ENCODE assay signal across 8 cellular contexts in the genomic region with DNA sequence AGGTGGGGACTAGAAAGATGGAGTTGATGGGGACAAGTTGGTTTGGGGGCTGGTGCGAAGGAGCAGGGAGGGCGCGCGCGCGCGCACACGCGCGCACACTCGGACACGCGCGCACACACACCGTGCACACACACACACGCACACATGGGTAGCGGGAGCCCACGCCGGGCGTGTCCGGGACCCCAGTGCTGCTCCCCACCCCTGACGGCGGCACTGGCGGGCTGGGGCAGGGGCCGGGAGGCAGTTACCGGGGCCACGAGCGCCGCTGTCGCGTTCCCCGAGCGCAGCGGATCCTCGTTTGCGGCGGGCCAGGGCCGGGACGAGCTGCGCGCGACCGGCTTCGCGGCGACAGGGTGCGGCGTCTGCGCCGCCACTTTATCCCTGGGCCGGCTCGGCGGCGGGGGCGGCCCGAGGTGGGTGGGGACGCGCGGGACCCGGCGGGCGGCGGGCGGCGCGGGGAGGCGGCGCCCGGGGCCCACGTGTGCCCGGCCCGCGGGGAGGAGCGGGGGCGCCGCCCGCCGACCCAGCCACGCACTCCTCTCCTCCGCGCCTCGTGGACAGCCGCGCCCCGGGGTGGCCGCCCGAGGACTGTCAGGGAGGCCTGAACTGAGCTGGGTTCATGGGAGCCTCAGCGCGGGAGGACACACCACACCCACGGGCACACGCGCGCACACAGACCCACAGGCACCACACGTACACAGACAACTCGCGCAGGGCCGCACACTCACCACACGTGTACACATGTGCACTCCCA. TPM values are rescaled to one million over a fixed set of nuclear protein-coding genes. Genes with fewer than 3 reads are reported as not detected.
DNase-seq lines count a peak whose midpoint lies in the region; ATAC-seq and TF ChIP-seq lines count a peak whose summit lies in the region.

No MANE protein-coding gene starts in this region.

- H3K36me3 ChIP-seq in ACC112 (ENCODE audit: insufficient read depth, low read length) (peaks cover 7% of the 10 kb centered on the region; the same call in 1 of the 2 replicates), osteoblast (ENCODE audit: insufficient read depth, low read length) (peaks cover 10% of the 10 kb centered on the region)

- CTCF ChIA-PET in activated CD8-positive, alpha-beta T cell treated with anti-CD3 and anti-CD28 coated beads, Interleukin-2, amount 10 ng/mL, durations not matched to agents 7 days and 5 days (lab: Charles Lee), result interaction anchor here (0.8 to 8.2 kb wide), 3 partner anchors 23 to 126 kb away, joined by 3 to 63 read pairs (median 5); no protein-coding TSS in a partner anchor

- no peaks in the 10 kb centered on the region for H4K20me1 ChIP-seq in osteoblast (ENCODE audit: insufficient read depth, low read length)

- H3K27me3 Mint-ChIP-seq in activated CD8-positive, alpha-beta T cell treated with anti-CD3 and anti-CD28 coated beads, Interleukin-2, amount 10 ng/mL, durations not matched to agents 7 days and 5 days (ENCODE audit: low read depth), result peaks cover 59% of the 10 kb centered on the region
- peaks cover 7% of the 10 kb centered on the region for H3K27me3 Mint-ChIP-seq in glutamatergic neuron (ENCODE audit: unreplicated experiment)

- H3K27ac Mint-ChIP-seq in activated CD8-positive, alpha-beta T cell treated with anti-CD3 and anti-CD28 coated beads, Interleukin-2, amount 10 ng/mL, durations not matched to agents 7 days and 5 days, result peak overlapping the region; percentile 85
- H3K27ac Mint-ChIP-seq in glutamatergic neuron (ENCODE audit: unreplicated experiment), result no peak overlapping the region

- peak overlapping the region; percentile 91 for H3K4me2 ChIP-seq in osteoblast (ENCODE audit: insufficient read depth, low read length)

- no peak for DNase-seq in activated CD8-positive, alpha-beta T cell treated with anti-CD3 and anti-CD28 coated beads, Interleukin-2, amount 10 ng/mL, durations not matched to agents 7 days and 5 days
- DNase-seq in glutamatergic neuron (peak; percentile 44), osteoblast (ENCODE audit: insufficient read length, low spot score, missing footprints) (peak; percentile 91), DMS153 (lab: John Stamatoyannopoulos, UW) (no peak), NCI-H187 (lab: John Stamatoyannopoulos, UW) (no peak)

- peak; percentile 32 for TF ChIP-seq POLR2A in GM10847 (IDR thresholded peaks at IDR 0.05; ENCODE audit: extremely low read depth, insufficient read length)

- H3K4me3 ChIP-seq in ACC112 (ENCODE audit: low read depth, low read length), result peak overlapping the region; percentile 96
- peak overlapping the region; percentile 92 for H3K4me3 ChIP-seq in osteoblast (ENCODE audit: insufficient read depth, low read length)

- H2AFZ ChIP-seq in ACC112 (ENCODE audit: low read length, unreplicated experiment), result peak overlapping the region; percentile 94
- H2AFZ ChIP-seq in osteoblast (ENCODE audit: low read length), result peak overlapping the region; percentile 92

- POLR2A ChIA-PET in activated CD8-positive, alpha-beta T cell treated with anti-CD3 and anti-CD28 coated beads, Interleukin-2, amount 10 ng/mL, durations not matched to agents 7 days and 5 days (lab: Charles Lee), result no interaction called here

- H3K9me3 ChIP-seq in osteoblast (ENCODE audit: low read depth, low read length), result no peaks in the 10 kb centered on the region

- peaks cover 6% of the 10 kb centered on the region for H3K9me3 Mint-ChIP-seq in activated CD8-positive, alpha-beta T cell treated with anti-CD3 and anti-CD28 coated beads, Interleukin-2, amount 10 ng/mL, durations not matched to agents 7 days and 5 days (ENCODE audit: insufficient read depth)
- peaks cover 3% of the 10 kb centered on the region for H3K9me3 Mint-ChIP-seq in glutamatergic neuron (ENCODE audit: unreplicated experiment)

- H3K36me3 Mint-ChIP-seq in activated CD8-positive, alpha-beta T cell treated with anti-CD3 and anti-CD28 coated beads, Interleukin-2, amount 10 ng/mL, durations not matched to agents 7 days and 5 days (ENCODE audit: low read depth), result peaks cover 8% of the 10 kb centered on the region
- H3K36me3 Mint-ChIP-seq in glutamatergic neuron (ENCODE audit: unreplicated experiment), result peaks cover 5% of the 10 kb centered on the region

- H3K27me3 ChIP-seq in ACC112 (ENCODE audit: insufficient read depth, low read length) (no peaks in the 10 kb centered on the region), osteoblast (ENCODE audit: insufficient read depth, low read length) (no peaks in the 10 kb centered on the region)

- H3K4me1 Mint-ChIP-seq in activated CD8-positive, alpha-beta T cell treated with anti-CD3 and anti-CD28 coated beads, Interleukin-2, amount 10 ng/mL, durations not matched to agents 7 days and 5 days (ENCODE audit: low read depth), result peaks cover 43% of the 10 kb centered on the region
- peaks cover 13% of the 10 kb centered on the region for H3K4me1 Mint-ChIP-seq in glutamatergic neuron (ENCODE audit: low read depth, unreplicated experiment)

- H3K79me2 ChIP-seq in ACC112 (ENCODE audit: control insufficient read depth, insufficient read depth, low read length, unreplicated experiment), result peaks cover 20% of the 10 kb centered on the region
- H3K79me2 ChIP-seq in osteoblast (ENCODE audit: insufficient read depth, low read length), result peaks cover 36% of the 10 kb centered on the region

- peak overlapping the region; percentile 86 for H3K4me3 Mint-ChIP-seq in activated CD8-positive, alpha-beta T cell treated with anti-CD3 and anti-CD28 coated beads, Interleukin-2, amount 10 ng/mL, durations not matched to agents 7 days and 5 days
- peak overlapping the region; percentile 90 for H3K4me3 Mint-ChIP-seq in glutamatergic neuron (ENCODE audit: unreplicated experiment)

- peak overlapping the region; percentile 9; the same call in 1 of the 2 replicates for H3K27ac ChIP-seq in ACC112 (ENCODE audit: low read depth, low read length)
- H3K27ac ChIP-seq in osteoblast (ENCODE audit: low read depth, low read length), result peak overlapping the region; percentile 51

- TF ChIP-seq CTCF in glutamatergic neuron (IDR thresholded peaks at IDR 0.05; ENCODE audit: partially characterized antibody, unreplicated experiment) (no peak), osteoblast (IDR thresholded peaks at IDR 0.05; ENCODE audit: extremely low read depth, low read depth, low read length) (no peak)

- ATAC-seq in HG03039 (IDR thresholded peaks at IDR 0.05; ENCODE audit: unreplicated experiment), result peak; percentile 50
- peak; percentile 67 for ATAC-seq in activated CD8-positive, alpha-beta T cell treated with anti-CD3 and anti-CD28 coated beads, Interleukin-2, amount 10 ng/mL, durations not matched to agents 7 days and 5 days

- H3K4me1 ChIP-seq in ACC112 (ENCODE audit: control insufficient read depth, insufficient read depth, low read length, unreplicated experiment) (peaks cover 24% of the 10 kb centered on the region), osteoblast (ENCODE audit: insufficient read depth, low read length) (peaks cover 13% of the 10 kb centered on the region)

RNA-seq across cellular contexts. Expression of gene MGLL, which starts 0.7 kb away (rescaled TPM):
- 1 to 10 TPM; 1.5 to 2.2 TPM for total RNA-seq in activated CD8-positive, alpha-beta T cell treated with anti-CD3 and anti-CD28 coated beads, Interleukin-2, amount 10 ng/mL, durations not matched to agents 7 days and 5 days
- total RNA-seq in glutamatergic neuron (ENCODE audit: unreplicated experiment) (10.3 TPM), osteoblast (10.6 and 18.1 TPM in 2 replicates)

Comparison
In these comparisons a context has a peak if more than half of its experiments do, and no peak if none do; other contexts are left out.
1. DNase-seq: peak in glutamatergic neuron (single experiment) and osteoblast (single experiment); none in activated CD8-positive, alpha-beta T cell treated with anti-CD3 and anti-CD28 coated beads, Interleukin-2, amount 10 ng/mL, durations not matched to agents 7 days and 5 days (single experiment), DMS153 (single experiment) and NCI-H187 (0 of 2).